10 cellular contexts compared by ENCODE assay signal in genomic region chr6:33772114-33772830, GRCh38. TPM values are rescaled to one million over a fixed set of nuclear protein-coding genes. Genes with fewer than 3 reads are reported as not detected.
DNase-seq lines count a peak whose midpoint lies in the region; ATAC-seq and TF ChIP-seq lines count a peak whose summit lies in the region.
"Had no signal": no experiment of that assay in that cellular context is flagged by ENCODE, and none has a peak within 500 bp of the region (broad histone marks: within the 10 kb centered on the region; RNA-seq: fewer than 3 reads in every experiment).

No MANE protein-coding gene starts in this region.

- H3K27ac ChIP-seq in HUES64 (ENCODE audit: low read depth, low read length) (peak overlapping the region; percentile 57; the same call in 1 of the 2 replicates), body of pancreas (peak overlapping the region in 3 of 4 donors; percentile 35 to 53 (median 46)), layer of hippocampus (ENCODE audit: low read depth, low read length) (peak overlapping the region; percentile 49), stomach smooth muscle (ENCODE audit: low read length) (peak overlapping the region; percentile 49)

- no peak for TF ChIP-seq POLR2A in body of pancreas (IDR thresholded peaks at IDR 0.05)

- peaks cover 48% of the 10 kb centered on the region for H3K36me3 ChIP-seq in HUES64 (ENCODE audit: insufficient read depth, low read length)
- H3K36me3 ChIP-seq in body of pancreas (replicated peaks in 1 of 2; ENCODE audit: insufficient read depth in 1 of 2, low read depth in 2 of 2) = peaks cover 12 to 27% of the 10 kb centered on the region in 2 donors
- H3K36me3 ChIP-seq in stomach smooth muscle (ENCODE audit: control insufficient read depth in 2 of 2, insufficient read depth in 2 of 2, low read length in 2 of 2) = peaks cover 39 to 46% of the 10 kb centered on the region in 2 donors

- intact Hi-C loops in body of pancreas (cut with DNase I) = loop anchor here (5.0 kb wide), 1 partner anchor 255 kb away; no protein-coding TSS in a partner anchor

- H3K4me1 ChIP-seq in HUES64 (ENCODE audit: insufficient read depth, low read length) (peaks cover 28% of the 10 kb centered on the region), body of pancreas (peaks cover 28% of the 10 kb centered on the region), stomach smooth muscle (ENCODE audit: control insufficient read depth, insufficient read depth, low read length) (peaks cover 34% of the 10 kb centered on the region)

- WGBS in HUES64 = 88% methylated on average over 24 of the region's 24 CpGs
- whole genome bisulfite sequencing in body of pancreas, 2 donors = 80 to 88% methylated on average over 20 to 24 of the region's 24 CpGs

- no peak for DNase-seq in body of pancreas
- no peak for DNase-seq in DMS114 treated with DMSO at 0.1 percent for 48 hours (lab: John Stamatoyannopoulos, UW; ENCODE audit: unreplicated experiment)
- no peak for DNase-seq in stimulated activated CD4-positive, alpha-beta T cell treated with anti-CD3 and anti-CD28 coated beads, Interleukin-2, amount 100 ng/mL, for 24 hours
- DNase-seq in GM19238 (ENCODE audit: insufficient read length, low spot score) = no peak

- H3K27me3 ChIP-seq in HUES64 (ENCODE audit: insufficient read depth, low read length) = no peaks in the 10 kb centered on the region
- no peaks in the 10 kb centered on the region for H3K27me3 ChIP-seq in body of pancreas
- no peaks in the 10 kb centered on the region for H3K27me3 ChIP-seq in layer of hippocampus (ENCODE audit: control insufficient read depth, insufficient read depth, low read length)
- H3K27me3 ChIP-seq in stomach smooth muscle (ENCODE audit: control insufficient read depth in 1 of 2, insufficient read depth in 2 of 2, low read length in 2 of 2) = no peaks in the 10 kb centered on the region
- H3K27me3 ChIP-seq: pancreas had no signal

- ATAC-seq in body of pancreas (no peak), GM18861 (IDR thresholded peaks at IDR 0.05; ENCODE audit: unreplicated experiment) (no peak)

- TF ChIP-seq CTCF in body of pancreas (IDR thresholded peaks at IDR 0.05) = no peak

- H3K9me3 ChIP-seq in HUES64 (ENCODE audit: insufficient read depth, low read depth, low read length) = no peaks in the 10 kb centered on the region
- H3K9me3 ChIP-seq in body of pancreas = no peaks in the 10 kb centered on the region
- no peaks in the 10 kb centered on the region for H3K9me3 ChIP-seq in stomach smooth muscle (ENCODE audit: control insufficient read depth in 2 of 2, low read length in 2 of 2)
- H3K9me3 ChIP-seq: pancreas had no signal

- H3K4me3 ChIP-seq in HUES64 (ENCODE audit: low read length) (no peak overlapping the region), body of pancreas (no peak overlapping the region), stomach smooth muscle (ENCODE audit: low read length in 2 of 2) (peak overlapping the region in 1 of 2 donors; percentile 3)
- H3K4me3 ChIP-seq: pancreas had no signal

- H3K9ac ChIP-seq in HUES64 (ENCODE audit: low read depth, low read length) (no peak overlapping the region), stomach smooth muscle (ENCODE audit: low read length in 2 of 2) (peak overlapping the region; percentile 17 to 58)

RNA-seq across cellular contexts. Expression of gene LEMD2, which starts 16.7 kb away (rescaled TPM):
- polyA plus RNA-seq in HUES64 (2013, experiment 1 of 2) = 34.2 TPM
- polyA plus RNA-seq in HUES64 (2013, experiment 2 of 2) = 32.4 TPM
- 10 to 100 TPM; 32.7 to 48.8 TPM for total RNA-seq in body of pancreas

RNA-seq across cellular contexts. Expression of gene IP6K3, which starts 25.6 kb away (rescaled TPM):
- polyA plus RNA-seq in HUES64 (2013, experiment 1 of 2) = 0.85 TPM
- polyA plus RNA-seq in HUES64 (2013, experiment 2 of 2) = 1.5 TPM
- total RNA-seq in body of pancreas = not detected
- total RNA-seq: NCI-H460 had no signal

RNA-seq across cellular contexts. Expression of gene MLN, which starts 31.5 kb away (rescaled TPM):
- polyA plus RNA-seq in HUES64 (2013, experiment 1 of 2) = not detected
- polyA plus RNA-seq in HUES64 (2013, experiment 2 of 2) = not detected
- total RNA-seq in body of pancreas = not detected
- total RNA-seq: NCI-H460, pancreas had no signal
- polyA plus RNA-seq: pancreas had no signal
